ENCODE assay signal across 1 cellular context in genomic region chr14:71142375-71143038, GRCh38.
TF ChIP-seq lines count a peak whose summit lies in the region.

No MANE protein-coding gene starts in this region.

TF ChIP-seq in GM12878, 131 proteins besides CTCF, POLR2A, EP300 and RAD21 (continued from another document):
- TF ChIP-seq TCF12 (IDR thresholded peaks at IDR 0.05; ENCODE audit: low read depth, low read length) = no peak
- TF ChIP-seq RELA (IDR thresholded peaks at IDR 0.05; ENCODE audit: borderline replicate concordance, partially characterized antibody) = no peak
- no peak for TF ChIP-seq MYC (IDR thresholded peaks at IDR 0.05; ENCODE audit: insufficient read depth, insufficient read length, insufficient replicate concordance, low read length, severe bottlenecking)
- no peak for TF ChIP-seq JUND (IDR thresholded peaks at IDR 0.05; ENCODE audit: low read depth, low read length)
- no peak for TF ChIP-seq BACH1 (IDR thresholded peaks at IDR 0.05; ENCODE audit: borderline replicate concordance)
- TF ChIP-seq MEF2B (IDR thresholded peaks at IDR 0.05; ENCODE audit: partially characterized antibody, poor library complexity, severe bottlenecking) = no peak
- TF ChIP-seq CBX3 (IDR thresholded peaks at IDR 0.05; ENCODE audit: borderline replicate concordance, low read depth) = no peak
- TF ChIP-seq E2F4 (IDR thresholded peaks at IDR 0.05; ENCODE audit: low read depth, low read length) = no peak
- TF ChIP-seq HDAC2 (IDR thresholded peaks at IDR 0.05) = no peak
- peak; percentile 94 for TF ChIP-seq IKZF1 (conservative IDR thresholded peaks at IDR 0.05)
- no peak for TF ChIP-seq RFX5 (IDR thresholded peaks at IDR 0.05; ENCODE audit: low read depth, low read length)
- TF ChIP-seq ZNF207 (IDR thresholded peaks at IDR 0.05; ENCODE audit: borderline replicate concordance) = no peak
- TF ChIP-seq SMAD5 (IDR thresholded peaks at IDR 0.05; ENCODE audit: low read depth) = no peak
- no peak for TF ChIP-seq CHD4 (IDR thresholded peaks at IDR 0.05)
- TF ChIP-seq CHD2 (IDR thresholded peaks at IDR 0.05; ENCODE audit: borderline replicate concordance, low read depth, low read length) = no peak
- TF ChIP-seq EED (IDR thresholded peaks at IDR 0.05; ENCODE audit: low read depth) = peak; percentile 95
- TF ChIP-seq, protein P1, sequence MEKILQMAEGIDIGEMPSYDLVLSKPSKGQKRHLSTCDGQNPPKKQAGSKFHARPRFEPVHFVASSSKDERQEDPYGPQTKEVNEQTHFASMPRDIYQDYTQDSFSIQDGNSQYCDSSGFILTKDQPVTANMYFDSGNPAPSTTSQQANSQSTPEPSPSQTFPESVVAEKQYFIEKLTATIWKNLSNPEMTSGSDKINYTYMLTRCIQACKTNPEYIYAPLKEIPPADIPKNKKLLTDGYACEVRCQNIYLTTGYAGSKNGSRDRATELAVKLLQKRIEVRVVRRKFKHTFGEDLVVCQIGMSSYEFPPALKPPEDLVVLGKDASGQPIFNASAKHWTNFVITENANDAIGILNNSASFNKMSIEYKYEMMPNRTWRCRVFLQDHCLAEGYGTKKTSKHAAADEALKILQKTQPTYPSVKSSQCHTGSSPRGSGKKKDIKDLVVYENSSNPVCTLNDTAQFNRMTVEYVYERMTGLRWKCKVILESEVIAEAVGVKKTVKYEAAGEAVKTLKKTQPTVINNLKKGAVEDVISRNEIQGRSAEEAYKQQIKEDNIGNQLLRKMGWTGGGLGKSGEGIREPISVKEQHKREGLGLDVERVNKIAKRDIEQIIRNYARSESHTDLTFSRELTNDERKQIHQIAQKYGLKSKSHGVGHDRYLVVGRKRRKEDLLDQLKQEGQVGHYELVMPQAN (conservative IDR thresholded peaks at IDR 0.05) = no peak
- TF ChIP-seq NR2C1 (IDR thresholded peaks at IDR 0.05) = no peak
- TF ChIP-seq YBX1 (IDR thresholded peaks at IDR 0.05) = no peak
- TF ChIP-seq NFYA (IDR thresholded peaks at IDR 0.05; ENCODE audit: borderline replicate concordance, low read depth, low read length) = no peak
- no peak for TF ChIP-seq HDAC6 (IDR thresholded peaks at IDR 0.05; ENCODE audit: unreplicated experiment)
- TF ChIP-seq BCL11A (IDR thresholded peaks at IDR 0.05; ENCODE audit: low read depth, low read length) = no peak
- no peak for TF ChIP-seq IRF4 (IDR thresholded peaks at IDR 0.05; ENCODE audit: low read depth, low read length)
- TF ChIP-seq IKZF2 (IDR thresholded peaks at IDR 0.05) = peak; percentile 93 to 97
- peak; percentile 63; the same call in 1 of the 2 replicates for TF ChIP-seq NFIC (IDR thresholded peaks at IDR 0.05; ENCODE audit: low read depth, low read length)
- TF ChIP-seq IRF5 (IDR thresholded peaks at IDR 0.05; ENCODE audit: borderline replicate concordance) = no peak
- TF ChIP-seq MLLT1 (IDR thresholded peaks at IDR 0.05) = no peak
- TF ChIP-seq, protein P2, sequence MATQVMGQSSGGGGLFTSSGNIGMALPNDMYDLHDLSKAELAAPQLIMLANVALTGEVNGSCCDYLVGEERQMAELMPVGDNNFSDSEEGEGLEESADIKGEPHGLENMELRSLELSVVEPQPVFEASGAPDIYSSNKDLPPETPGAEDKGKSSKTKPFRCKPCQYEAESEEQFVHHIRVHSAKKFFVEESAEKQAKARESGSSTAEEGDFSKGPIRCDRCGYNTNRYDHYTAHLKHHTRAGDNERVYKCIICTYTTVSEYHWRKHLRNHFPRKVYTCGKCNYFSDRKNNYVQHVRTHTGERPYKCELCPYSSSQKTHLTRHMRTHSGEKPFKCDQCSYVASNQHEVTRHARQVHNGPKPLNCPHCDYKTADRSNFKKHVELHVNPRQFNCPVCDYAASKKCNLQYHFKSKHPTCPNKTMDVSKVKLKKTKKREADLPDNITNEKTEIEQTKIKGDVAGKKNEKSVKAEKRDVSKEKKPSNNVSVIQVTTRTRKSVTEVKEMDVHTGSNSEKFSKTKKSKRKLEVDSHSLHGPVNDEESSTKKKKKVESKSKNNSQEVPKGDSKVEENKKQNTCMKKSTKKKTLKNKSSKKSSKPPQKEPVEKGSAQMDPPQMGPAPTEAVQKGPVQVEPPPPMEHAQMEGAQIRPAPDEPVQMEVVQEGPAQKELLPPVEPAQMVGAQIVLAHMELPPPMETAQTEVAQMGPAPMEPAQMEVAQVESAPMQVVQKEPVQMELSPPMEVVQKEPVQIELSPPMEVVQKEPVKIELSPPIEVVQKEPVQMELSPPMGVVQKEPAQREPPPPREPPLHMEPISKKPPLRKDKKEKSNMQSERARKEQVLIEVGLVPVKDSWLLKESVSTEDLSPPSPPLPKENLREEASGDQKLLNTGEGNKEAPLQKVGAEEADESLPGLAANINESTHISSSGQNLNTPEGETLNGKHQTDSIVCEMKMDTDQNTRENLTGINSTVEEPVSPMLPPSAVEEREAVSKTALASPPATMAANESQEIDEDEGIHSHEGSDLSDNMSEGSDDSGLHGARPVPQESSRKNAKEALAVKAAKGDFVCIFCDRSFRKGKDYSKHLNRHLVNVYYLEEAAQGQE (IDR thresholded peaks at IDR 0.05; ENCODE audit: low read depth, low read length) = no peak
- no peak for TF ChIP-seq FOXM1 (IDR thresholded peaks at IDR 0.05; ENCODE audit: low read depth, low read length)
- no peak for TF ChIP-seq SUPT20H (IDR thresholded peaks at IDR 0.05; ENCODE audit: borderline replicate concordance, control insufficient read depth, low read depth, low read length)
- no peak for TF ChIP-seq RB1 (IDR thresholded peaks at IDR 0.05; ENCODE audit: borderline replicate concordance)
- no peak for TF ChIP-seq ZNF592 (IDR thresholded peaks at IDR 0.05)
- peak; percentile 23 for TF ChIP-seq E2F8 (IDR thresholded peaks at IDR 0.05; ENCODE audit: low read depth, partially characterized antibody)
- TF ChIP-seq, protein P3, sequence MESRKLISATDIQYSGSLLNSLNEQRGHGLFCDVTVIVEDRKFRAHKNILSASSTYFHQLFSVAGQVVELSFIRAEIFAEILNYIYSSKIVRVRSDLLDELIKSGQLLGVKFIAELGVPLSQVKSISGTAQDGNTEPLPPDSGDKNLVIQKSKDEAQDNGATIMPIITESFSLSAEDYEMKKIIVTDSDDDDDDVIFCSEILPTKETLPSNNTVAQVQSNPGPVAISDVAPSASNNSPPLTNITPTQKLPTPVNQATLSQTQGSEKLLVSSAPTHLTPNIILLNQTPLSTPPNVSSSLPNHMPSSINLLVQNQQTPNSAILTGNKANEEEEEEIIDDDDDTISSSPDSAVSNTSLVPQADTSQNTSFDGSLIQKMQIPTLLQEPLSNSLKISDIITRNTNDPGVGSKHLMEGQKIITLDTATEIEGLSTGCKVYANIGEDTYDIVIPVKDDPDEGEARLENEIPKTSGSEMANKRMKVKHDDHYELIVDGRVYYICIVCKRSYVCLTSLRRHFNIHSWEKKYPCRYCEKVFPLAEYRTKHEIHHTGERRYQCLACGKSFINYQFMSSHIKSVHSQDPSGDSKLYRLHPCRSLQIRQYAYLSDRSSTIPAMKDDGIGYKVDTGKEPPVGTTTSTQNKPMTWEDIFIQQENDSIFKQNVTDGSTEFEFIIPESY (IDR thresholded peaks at IDR 0.05) = no peak
- no peak for TF ChIP-seq BHLHE40 (IDR thresholded peaks at IDR 0.05; ENCODE audit: borderline replicate concordance in 1 of 2, low read depth in 2 of 2, low read length in 1 of 2)
- no peak for TF ChIP-seq EGR1 (IDR thresholded peaks at IDR 0.05; ENCODE audit: borderline replicate concordance in 1 of 2, low read depth in 2 of 2, low read length in 2 of 2)
- TF ChIP-seq NR2F1 (conservative IDR thresholded peaks at IDR 0.05) = no peak
- no peak for TF ChIP-seq MXI1 (IDR thresholded peaks at IDR 0.05; ENCODE audit: low read depth, low read length)
